Comparison of ENCODE assay signal across 15 cellular contexts in genomic region chr2:160292225-160292624, GRCh38.
DNase-seq lines count a peak whose midpoint lies in the region; ATAC-seq and TF ChIP-seq lines count a peak whose summit lies in the region.
"Had no signal": no experiment of that assay in that cellular context is flagged by ENCODE, and none has a peak within 500 bp of the region (broad histone marks: within the 10 kb centered on the region; RNA-seq: fewer than 3 reads in every experiment).

No MANE protein-coding gene starts in this region.

- no peaks in the 10 kb centered on the region for H3K79me2 ChIP-seq in SU-DHL-6 (ENCODE audit: insufficient read depth, low read length)

- 85 to 95% methylated on average over 1 of the region's 1 CpG for WGBS in sigmoid colon, 2 donors

- intact Hi-C loops in sigmoid colon (cut with DNase I), result no loop called here

- no peak overlapping the region for H2AFZ ChIP-seq in SU-DHL-6 (ENCODE audit: low read depth, low read length, severe bottlenecking)

- TF ChIP-seq CTCF in SU-DHL-6 (IDR thresholded peaks at IDR 0.05; ENCODE audit: insufficient read depth, low read length, poor library complexity, severe bottlenecking) (peak; percentile 10), foreskin fibroblast (IDR thresholded peaks at IDR 0.05; ENCODE audit: low read depth, low read length) (peak; percentile 22), sigmoid colon (IDR thresholded peaks at IDR 0.05) (no peak), coronary artery (IDR thresholded peaks at IDR 0.05) (no peak)

- DNase-seq in DMS 273 (lab: John Stamatoyannopoulos, UW; ENCODE audit: unreplicated experiment) (peak; percentile 10), DMS 273 treated with DMSO at 0.1 percent for 48 hours (lab: John Stamatoyannopoulos, UW) (no peak), foreskin fibroblast (peak in 1 of 2 donors; percentile 50), sigmoid colon (no peak), NCI-H2227 (lab: John Stamatoyannopoulos, UW; ENCODE audit: unreplicated experiment) (no peak), coronary artery (ENCODE audit: low spot score) (no peak)
- DNase-seq: activated gamma-delta T cell, DND-41, endodermal cell, NCI-H187, ovary, tibial artery had no signal

- no peak for ATAC-seq in GM19467 (IDR thresholded peaks at IDR 0.05; ENCODE audit: unreplicated experiment)

- H3K9me3 ChIP-seq in SU-DHL-6 (ENCODE audit: insufficient read depth, low read length) (no peaks in the 10 kb centered on the region), sigmoid colon (no peaks in the 10 kb centered on the region)
- H3K9me3 ChIP-seq: ovary, tibial artery had no signal

- H3F3A ChIP-seq in SU-DHL-6 (ENCODE audit: insufficient read depth), result no peaks in the 10 kb centered on the region

- no peaks in the 10 kb centered on the region for H4K20me1 ChIP-seq in SU-DHL-6 (ENCODE audit: low read depth, low read length)

- no peak for TF ChIP-seq POLR2A in sigmoid colon (IDR thresholded peaks at IDR 0.05)

- H3K9ac ChIP-seq in SU-DHL-6 (ENCODE audit: low read length), result no peak overlapping the region

- H3K9me2 ChIP-seq in SU-DHL-6 (replicated peaks; ENCODE audit: insufficient read depth, low read length), result no peaks in the 10 kb centered on the region

- no peak overlapping the region for H3K4me2 ChIP-seq in SU-DHL-6 (ENCODE audit: low read depth, low read length, poor library complexity, severe bottlenecking)

- no peaks in the 10 kb centered on the region for H3K27me3 ChIP-seq in SU-DHL-6 (ENCODE audit: low read length)
- H3K27me3 ChIP-seq in sigmoid colon, result no peaks in the 10 kb centered on the region
- H3K27me3 ChIP-seq: ovary, tibial artery had no signal

- H3K4me3 ChIP-seq in SU-DHL-6 (ENCODE audit: insufficient read depth, low read length, poor library complexity, severe bottlenecking) (no peak overlapping the region), foreskin fibroblast (ENCODE audit: low read depth in 1 of 2, low read length in 2 of 2) (no peak overlapping the region), sigmoid colon (no peak overlapping the region), coronary artery (no peak overlapping the region)
- H3K4me3 ChIP-seq: ovary, tibial artery had no signal

- no peak for TF ChIP-seq EP300 in sigmoid colon (IDR thresholded peaks at IDR 0.05)

- H3K27ac ChIP-seq in SU-DHL-6 (ENCODE audit: low read depth, low read length) (no peak overlapping the region), sigmoid colon (peak overlapping the region; percentile 10 to 78 (median 69)), coronary artery (no peak overlapping the region)
- H3K27ac ChIP-seq: 22Rv1, ovary had no signal

- H3K4me1 ChIP-seq in sigmoid colon, result peaks cover 0 to 83% (median 65%) of the 10 kb centered on the region in 4 donors

- no peaks in the 10 kb centered on the region for H3K36me3 ChIP-seq in SU-DHL-6 (ENCODE audit: low read length)
- H3K36me3 ChIP-seq in sigmoid colon, result peaks cover 0 to 10% (median 0%) of the 10 kb centered on the region in 4 donors
- H3K36me3 ChIP-seq: ovary had no signal

Comparison
In these comparisons a context has a peak if more than half of its experiments do, and no peak if none do; other contexts are left out.
1. H3K27ac ChIP-seq: peak in sigmoid colon (4 of 4); none in SU-DHL-6 (single experiment) and coronary artery (0 of 2).
2. CTCF ChIP-seq: peak in SU-DHL-6 (single experiment) and foreskin fibroblast (single experiment); none in sigmoid colon (0 of 4) and coronary artery (single experiment).